1 cellular context compared by ENCODE assay signal in the genomic region with DNA sequence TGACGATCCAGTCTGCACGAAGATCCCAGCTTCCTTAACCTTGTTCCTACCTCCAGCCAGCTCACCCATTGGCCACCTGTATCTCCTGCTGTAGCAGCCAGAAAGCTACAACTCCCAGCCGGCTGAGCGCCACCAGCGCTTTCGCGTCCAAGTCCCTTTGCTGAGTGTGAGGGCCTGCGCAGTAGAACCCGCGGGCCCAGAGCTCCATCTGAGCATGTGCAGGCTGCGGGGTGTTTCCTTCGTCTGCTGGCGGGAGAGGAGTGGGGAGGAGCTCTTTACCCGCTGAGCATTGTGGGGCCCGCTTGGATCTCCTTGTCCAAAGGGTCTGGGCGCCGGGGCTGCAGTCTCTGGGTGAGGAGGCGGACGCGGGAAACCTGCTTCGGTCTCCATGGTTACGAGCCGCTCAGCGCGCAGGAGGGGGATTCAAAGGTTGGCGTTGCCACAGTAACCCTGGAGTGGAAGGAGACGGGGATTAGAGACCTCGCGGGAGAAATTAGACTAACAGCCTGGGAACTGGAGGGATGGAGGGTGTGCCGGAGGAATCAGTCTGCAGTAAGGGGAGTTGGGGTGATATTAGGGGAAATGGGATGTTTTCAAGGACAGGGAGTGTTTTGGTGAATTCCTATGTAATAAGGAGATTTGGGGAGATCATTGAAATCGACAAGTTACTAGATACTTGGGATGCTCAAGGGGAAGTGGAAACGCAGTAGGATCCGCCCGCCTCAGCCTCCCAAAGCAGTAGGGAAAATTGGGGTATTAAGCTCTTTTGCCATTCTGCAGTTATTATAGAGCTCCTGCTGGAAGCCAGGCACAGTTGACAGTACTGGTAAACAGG.
TF ChIP-seq lines count a peak whose summit lies in the region.

No MANE protein-coding gene starts in this region.

TF ChIP-seq in GM12878, 131 proteins besides CTCF, POLR2A, EP300 and RAD21 (continued from another document and continues in another):
- TF ChIP-seq RUNX3 (IDR thresholded peaks at IDR 0.05; ENCODE audit: low read length) (0 out of 2 replicates have a peak, but pooled peaks have one; percentile 7), SMC3 (IDR thresholded peaks at IDR 0.05; ENCODE audit: borderline replicate concordance, low read length) (no peak), CREB1 (IDR thresholded peaks at IDR 0.05; ENCODE audit: low read depth) (0 out of 2 replicates have a peak, but pooled peaks have one; percentile 6), SIN3A (IDR thresholded peaks at IDR 0.05; ENCODE audit: low read depth, low read length) (peak; percentile 90; the same call in 1 of the 2 replicates), MTA3 (IDR thresholded peaks at IDR 0.05; ENCODE audit: borderline replicate concordance, low read length) (no peak), MTA2 (IDR thresholded peaks at IDR 0.05; ENCODE audit: low read depth) (peak; percentile 33; the same call in 1 of the 2 replicates), HDAC2 (IDR thresholded peaks at IDR 0.05) (no peak), SIX5 (IDR thresholded peaks at IDR 0.05; ENCODE audit: low read depth, low read length, severe bottlenecking) (peak; percentile 36), ZNF622 (IDR thresholded peaks at IDR 0.05) (no peak), NFXL1 (IDR thresholded peaks at IDR 0.05; ENCODE audit: borderline replicate concordance) (no peak), SMAD5 (IDR thresholded peaks at IDR 0.05; ENCODE audit: low read depth) (peak; percentile 79), FOXM1 (IDR thresholded peaks at IDR 0.05; ENCODE audit: low read depth, low read length) (no peak), SUZ12 (IDR thresholded peaks at IDR 0.05; ENCODE audit: unreplicated experiment) (no peak), YBX1 (IDR thresholded peaks at IDR 0.05) (no peak), GABPA (IDR thresholded peaks at IDR 0.05; ENCODE audit: low read depth) (no peak), SREBF2 (IDR thresholded peaks at IDR 0.05; ENCODE audit: low read length) (no peak), IKZF1 (conservative IDR thresholded peaks at IDR 0.05) (peak; percentile 76), RBBP5 (conservative IDR thresholded peaks at IDR 0.05) (no peak), MYB (IDR thresholded peaks at IDR 0.05; ENCODE audit: borderline replicate concordance, low read depth, low read length) (no peak), MYC (IDR thresholded peaks at IDR 0.05; ENCODE audit: insufficient read depth, insufficient read length, insufficient replicate concordance, low read length, severe bottlenecking) (no peak), NRF1 (conservative IDR thresholded peaks at IDR 0.05; ENCODE audit: low read depth, low read length) (peak; percentile 89)
- TF ChIP-seq, protein P1, sequence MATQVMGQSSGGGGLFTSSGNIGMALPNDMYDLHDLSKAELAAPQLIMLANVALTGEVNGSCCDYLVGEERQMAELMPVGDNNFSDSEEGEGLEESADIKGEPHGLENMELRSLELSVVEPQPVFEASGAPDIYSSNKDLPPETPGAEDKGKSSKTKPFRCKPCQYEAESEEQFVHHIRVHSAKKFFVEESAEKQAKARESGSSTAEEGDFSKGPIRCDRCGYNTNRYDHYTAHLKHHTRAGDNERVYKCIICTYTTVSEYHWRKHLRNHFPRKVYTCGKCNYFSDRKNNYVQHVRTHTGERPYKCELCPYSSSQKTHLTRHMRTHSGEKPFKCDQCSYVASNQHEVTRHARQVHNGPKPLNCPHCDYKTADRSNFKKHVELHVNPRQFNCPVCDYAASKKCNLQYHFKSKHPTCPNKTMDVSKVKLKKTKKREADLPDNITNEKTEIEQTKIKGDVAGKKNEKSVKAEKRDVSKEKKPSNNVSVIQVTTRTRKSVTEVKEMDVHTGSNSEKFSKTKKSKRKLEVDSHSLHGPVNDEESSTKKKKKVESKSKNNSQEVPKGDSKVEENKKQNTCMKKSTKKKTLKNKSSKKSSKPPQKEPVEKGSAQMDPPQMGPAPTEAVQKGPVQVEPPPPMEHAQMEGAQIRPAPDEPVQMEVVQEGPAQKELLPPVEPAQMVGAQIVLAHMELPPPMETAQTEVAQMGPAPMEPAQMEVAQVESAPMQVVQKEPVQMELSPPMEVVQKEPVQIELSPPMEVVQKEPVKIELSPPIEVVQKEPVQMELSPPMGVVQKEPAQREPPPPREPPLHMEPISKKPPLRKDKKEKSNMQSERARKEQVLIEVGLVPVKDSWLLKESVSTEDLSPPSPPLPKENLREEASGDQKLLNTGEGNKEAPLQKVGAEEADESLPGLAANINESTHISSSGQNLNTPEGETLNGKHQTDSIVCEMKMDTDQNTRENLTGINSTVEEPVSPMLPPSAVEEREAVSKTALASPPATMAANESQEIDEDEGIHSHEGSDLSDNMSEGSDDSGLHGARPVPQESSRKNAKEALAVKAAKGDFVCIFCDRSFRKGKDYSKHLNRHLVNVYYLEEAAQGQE (IDR thresholded peaks at IDR 0.05; ENCODE audit: low read depth, low read length), result no peak
- TF ChIP-seq, protein P2, sequence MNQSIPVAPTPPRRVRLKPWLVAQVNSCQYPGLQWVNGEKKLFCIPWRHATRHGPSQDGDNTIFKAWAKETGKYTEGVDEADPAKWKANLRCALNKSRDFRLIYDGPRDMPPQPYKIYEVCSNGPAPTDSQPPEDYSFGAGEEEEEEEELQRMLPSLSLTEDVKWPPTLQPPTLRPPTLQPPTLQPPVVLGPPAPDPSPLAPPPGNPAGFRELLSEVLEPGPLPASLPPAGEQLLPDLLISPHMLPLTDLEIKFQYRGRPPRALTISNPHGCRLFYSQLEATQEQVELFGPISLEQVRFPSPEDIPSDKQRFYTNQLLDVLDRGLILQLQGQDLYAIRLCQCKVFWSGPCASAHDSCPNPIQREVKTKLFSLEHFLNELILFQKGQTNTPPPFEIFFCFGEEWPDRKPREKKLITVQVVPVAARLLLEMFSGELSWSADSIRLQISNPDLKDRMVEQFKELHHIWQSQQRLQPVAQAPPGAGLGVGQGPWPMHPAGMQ (IDR thresholded peaks at IDR 0.05; ENCODE audit: borderline replicate concordance), result no peak
- TF ChIP-seq, protein P3, sequence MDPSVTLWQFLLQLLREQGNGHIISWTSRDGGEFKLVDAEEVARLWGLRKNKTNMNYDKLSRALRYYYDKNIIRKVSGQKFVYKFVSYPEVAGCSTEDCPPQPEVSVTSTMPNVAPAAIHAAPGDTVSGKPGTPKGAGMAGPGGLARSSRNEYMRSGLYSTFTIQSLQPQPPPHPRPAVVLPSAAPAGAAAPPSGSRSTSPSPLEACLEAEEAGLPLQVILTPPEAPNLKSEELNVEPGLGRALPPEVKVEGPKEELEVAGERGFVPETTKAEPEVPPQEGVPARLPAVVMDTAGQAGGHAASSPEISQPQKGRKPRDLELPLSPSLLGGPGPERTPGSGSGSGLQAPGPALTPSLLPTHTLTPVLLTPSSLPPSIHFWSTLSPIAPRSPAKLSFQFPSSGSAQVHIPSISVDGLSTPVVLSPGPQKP (IDR thresholded peaks at IDR 0.05; ENCODE audit: low read depth, low read length), result no peak
- TF ChIP-seq, protein P4, sequence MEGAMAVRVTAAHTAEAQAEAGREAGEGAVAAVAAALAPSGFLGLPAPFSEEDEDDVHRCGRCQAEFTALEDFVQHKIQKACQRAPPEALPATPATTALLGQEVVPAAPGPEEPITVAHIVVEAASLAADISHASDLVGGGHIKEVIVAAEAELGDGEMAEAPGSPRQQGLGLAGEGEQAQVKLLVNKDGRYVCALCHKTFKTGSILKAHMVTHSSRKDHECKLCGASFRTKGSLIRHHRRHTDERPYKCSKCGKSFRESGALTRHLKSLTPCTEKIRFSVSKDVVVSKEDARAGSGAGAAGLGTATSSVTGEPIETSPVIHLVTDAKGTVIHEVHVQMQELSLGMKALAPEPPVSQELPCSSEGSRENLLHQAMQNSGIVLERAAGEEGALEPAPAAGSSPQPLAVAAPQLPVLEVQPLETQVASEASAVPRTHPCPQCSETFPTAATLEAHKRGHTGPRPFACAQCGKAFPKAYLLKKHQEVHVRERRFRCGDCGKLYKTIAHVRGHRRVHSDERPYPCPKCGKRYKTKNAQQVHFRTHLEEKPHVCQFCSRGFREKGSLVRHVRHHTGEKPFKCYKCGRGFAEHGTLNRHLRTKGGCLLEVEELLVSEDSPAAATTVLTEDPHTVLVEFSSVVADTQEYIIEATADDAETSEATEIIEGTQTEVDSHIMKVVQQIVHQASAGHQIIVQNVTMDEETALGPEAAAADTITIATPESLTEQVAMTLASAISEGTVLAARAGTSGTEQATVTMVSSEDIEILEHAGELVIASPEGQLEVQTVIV (IDR thresholded peaks at IDR 0.05; ENCODE audit: borderline replicate concordance, partially characterized antibody), result no peak
- TF ChIP-seq, protein P5, sequence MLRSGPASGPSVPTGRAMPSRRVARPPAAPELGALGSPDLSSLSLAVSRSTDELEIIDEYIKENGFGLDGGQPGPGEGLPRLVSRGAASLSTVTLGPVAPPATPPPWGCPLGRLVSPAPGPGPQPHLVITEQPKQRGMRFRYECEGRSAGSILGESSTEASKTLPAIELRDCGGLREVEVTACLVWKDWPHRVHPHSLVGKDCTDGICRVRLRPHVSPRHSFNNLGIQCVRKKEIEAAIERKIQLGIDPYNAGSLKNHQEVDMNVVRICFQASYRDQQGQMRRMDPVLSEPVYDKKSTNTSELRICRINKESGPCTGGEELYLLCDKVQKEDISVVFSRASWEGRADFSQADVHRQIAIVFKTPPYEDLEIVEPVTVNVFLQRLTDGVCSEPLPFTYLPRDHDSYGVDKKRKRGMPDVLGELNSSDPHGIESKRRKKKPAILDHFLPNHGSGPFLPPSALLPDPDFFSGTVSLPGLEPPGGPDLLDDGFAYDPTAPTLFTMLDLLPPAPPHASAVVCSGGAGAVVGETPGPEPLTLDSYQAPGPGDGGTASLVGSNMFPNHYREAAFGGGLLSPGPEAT (IDR thresholded peaks at IDR 0.05; ENCODE audit: low read depth), result peak; percentile 47; the same call in 1 of the 2 replicates
- TF ChIP-seq, protein P6, sequence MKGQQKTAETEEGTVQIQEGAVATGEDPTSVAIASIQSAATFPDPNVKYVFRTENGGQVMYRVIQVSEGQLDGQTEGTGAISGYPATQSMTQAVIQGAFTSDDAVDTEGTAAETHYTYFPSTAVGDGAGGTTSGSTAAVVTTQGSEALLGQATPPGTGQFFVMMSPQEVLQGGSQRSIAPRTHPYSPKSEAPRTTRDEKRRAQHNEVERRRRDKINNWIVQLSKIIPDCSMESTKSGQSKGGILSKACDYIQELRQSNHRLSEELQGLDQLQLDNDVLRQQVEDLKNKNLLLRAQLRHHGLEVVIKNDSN (IDR thresholded peaks at IDR 0.05; ENCODE audit: borderline replicate concordance, extremely low read length, insufficient read depth, low read depth, low read length), result no peak
- TF ChIP-seq, protein P7, sequence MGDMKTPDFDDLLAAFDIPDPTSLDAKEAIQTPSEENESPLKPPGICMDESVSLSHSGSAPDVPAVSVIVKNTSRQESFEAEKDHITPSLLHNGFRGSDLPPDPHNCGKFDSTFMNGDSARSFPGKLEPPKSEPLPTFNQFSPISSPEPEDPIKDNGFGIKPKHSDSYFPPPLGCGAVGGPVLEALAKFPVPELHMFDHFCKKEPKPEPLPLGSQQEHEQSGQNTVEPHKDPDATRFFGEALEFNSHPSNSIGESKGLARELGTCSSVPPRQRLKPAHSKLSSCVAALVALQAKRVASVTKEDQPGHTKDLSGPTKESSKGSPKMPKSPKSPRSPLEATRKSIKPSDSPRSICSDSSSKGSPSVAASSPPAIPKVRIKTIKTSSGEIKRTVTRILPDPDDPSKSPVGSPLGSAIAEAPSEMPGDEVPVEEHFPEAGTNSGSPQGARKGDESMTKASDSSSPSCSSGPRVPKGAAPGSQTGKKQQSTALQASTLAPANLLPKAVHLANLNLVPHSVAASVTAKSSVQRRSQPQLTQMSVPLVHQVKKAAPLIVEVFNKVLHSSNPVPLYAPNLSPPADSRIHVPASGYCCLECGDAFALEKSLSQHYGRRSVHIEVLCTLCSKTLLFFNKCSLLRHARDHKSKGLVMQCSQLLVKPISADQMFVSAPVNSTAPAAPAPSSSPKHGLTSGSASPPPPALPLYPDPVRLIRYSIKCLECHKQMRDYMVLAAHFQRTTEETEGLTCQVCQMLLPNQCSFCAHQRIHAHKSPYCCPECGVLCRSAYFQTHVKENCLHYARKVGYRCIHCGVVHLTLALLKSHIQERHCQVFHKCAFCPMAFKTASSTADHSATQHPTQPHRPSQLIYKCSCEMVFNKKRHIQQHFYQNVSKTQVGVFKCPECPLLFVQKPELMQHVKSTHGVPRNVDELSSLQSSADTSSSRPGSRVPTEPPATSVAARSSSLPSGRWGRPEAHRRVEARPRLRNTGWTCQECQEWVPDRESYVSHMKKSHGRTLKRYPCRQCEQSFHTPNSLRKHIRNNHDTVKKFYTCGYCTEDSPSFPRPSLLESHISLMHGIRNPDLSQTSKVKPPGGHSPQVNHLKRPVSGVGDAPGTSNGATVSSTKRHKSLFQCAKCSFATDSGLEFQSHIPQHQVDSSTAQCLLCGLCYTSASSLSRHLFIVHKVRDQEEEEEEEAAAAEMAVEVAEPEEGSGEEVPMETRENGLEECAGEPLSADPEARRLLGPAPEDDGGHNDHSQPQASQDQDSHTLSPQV (IDR thresholded peaks at IDR 0.05), result no peak
- TF ChIP-seq, protein P8, sequence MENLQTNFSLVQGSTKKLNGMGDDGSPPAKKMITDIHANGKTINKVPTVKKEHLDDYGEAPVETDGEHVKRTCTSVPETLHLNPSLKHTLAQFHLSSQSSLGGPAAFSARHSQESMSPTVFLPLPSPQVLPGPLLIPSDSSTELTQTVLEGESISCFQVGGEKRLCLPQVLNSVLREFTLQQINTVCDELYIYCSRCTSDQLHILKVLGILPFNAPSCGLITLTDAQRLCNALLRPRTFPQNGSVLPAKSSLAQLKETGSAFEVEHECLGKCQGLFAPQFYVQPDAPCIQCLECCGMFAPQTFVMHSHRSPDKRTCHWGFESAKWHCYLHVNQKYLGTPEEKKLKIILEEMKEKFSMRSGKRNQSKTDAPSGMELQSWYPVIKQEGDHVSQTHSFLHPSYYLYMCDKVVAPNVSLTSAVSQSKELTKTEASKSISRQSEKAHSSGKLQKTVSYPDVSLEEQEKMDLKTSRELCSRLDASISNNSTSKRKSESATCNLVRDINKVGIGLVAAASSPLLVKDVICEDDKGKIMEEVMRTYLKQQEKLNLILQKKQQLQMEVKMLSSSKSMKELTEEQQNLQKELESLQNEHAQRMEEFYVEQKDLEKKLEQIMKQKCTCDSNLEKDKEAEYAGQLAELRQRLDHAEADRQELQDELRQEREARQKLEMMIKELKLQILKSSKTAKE (IDR thresholded peaks at IDR 0.05; ENCODE audit: low read depth, poor library complexity, severe bottlenecking), result no peak
- TF ChIP-seq, protein P9, sequence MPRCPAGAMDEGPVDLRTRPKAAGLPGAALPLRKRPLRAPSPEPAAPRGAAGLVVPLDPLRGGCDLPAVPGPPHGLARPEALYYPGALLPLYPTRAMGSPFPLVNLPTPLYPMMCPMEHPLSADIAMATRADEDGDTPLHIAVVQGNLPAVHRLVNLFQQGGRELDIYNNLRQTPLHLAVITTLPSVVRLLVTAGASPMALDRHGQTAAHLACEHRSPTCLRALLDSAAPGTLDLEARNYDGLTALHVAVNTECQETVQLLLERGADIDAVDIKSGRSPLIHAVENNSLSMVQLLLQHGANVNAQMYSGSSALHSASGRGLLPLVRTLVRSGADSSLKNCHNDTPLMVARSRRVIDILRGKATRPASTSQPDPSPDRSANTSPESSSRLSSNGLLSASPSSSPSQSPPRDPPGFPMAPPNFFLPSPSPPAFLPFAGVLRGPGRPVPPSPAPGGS (IDR thresholded peaks at IDR 0.05; ENCODE audit: borderline replicate concordance, insufficient read depth, low read depth, low read length, poor library complexity, severe bottlenecking), result no peak
- TF ChIP-seq, protein P10, sequence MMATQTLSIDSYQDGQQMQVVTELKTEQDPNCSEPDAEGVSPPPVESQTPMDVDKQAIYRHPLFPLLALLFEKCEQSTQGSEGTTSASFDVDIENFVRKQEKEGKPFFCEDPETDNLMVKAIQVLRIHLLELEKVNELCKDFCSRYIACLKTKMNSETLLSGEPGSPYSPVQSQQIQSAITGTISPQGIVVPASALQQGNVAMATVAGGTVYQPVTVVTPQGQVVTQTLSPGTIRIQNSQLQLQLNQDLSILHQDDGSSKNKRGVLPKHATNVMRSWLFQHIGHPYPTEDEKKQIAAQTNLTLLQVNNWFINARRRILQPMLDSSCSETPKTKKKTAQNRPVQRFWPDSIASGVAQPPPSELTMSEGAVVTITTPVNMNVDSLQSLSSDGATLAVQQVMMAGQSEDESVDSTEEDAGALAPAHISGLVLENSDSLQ (IDR thresholded peaks at IDR 0.05), result peak; percentile 41; the same call in 1 of the 2 replicates
